In the genomic region with DNA sequence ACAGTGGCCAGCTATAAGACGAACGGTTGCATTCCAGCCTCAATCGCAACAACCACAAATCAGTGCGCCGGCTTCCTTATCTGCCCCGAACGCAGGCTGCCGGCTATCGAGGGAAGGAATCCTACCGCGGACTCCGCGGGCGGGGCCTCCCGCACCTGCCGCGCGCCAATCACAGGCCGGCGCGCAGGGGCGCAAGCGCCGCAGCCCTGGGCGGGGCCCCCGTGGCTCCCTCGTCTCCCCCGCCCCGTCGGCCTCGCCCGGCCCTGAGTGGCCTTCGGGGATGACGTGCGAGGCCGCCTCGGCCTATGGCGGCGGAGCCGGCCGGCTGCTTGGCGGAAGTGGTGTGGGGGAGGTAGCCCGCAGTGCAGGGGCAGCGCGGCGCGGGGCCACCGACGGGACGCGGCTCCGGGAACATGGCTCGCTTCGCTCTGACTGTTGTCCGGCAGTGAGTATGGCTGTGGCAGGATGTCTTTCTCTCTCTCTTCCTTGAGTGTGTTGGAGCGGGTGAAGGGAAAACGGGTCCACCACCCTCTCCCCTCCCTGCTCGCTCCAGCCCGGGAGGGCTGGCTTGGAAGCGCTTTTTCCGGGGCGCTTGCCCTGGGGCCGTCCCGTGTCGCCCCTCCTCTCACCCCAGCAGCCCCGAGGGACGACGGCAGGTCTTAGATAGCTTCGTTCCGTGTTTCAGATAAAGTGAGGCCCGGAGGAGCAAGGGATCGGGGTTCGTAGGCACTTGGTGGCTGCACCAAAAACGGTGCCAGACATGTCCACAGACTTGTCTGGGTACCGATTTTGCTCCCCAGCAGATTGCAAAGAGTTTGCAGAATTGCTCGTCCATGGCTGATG, we compare ENCODE assay signal across 8 cellular contexts. TPM values are rescaled to one million over a fixed set of nuclear protein-coding genes. Genes with fewer than 3 reads are reported as not detected.
A peak's percentile ranks its signal among the peaks of the same experiment; 100 is the strongest.
DNase-seq lines count a peak whose midpoint lies in the region; ATAC-seq and TF ChIP-seq lines count a peak whose summit lies in the region.

TIGAR (plus strand) TSS at position 355 of the 843 bp plus-strand sequence; CDS start at position 414, 59 bp downstream.

- H3K36me3 ChIP-seq in MM.1S (replicated peaks; ENCODE audit: insufficient read depth, low read length) = no peaks in the 10 kb centered on the region
- no peaks in the 10 kb centered on the region for H3K36me3 ChIP-seq in neural cell (ENCODE audit: insufficient read depth, low read length)

- H3K9ac ChIP-seq in MM.1S (ENCODE audit: low read length) = peak within 1 kb of the TSS; percentile 78
- peak within 1 kb of the TSS; percentile 84 for H3K9ac ChIP-seq in neural cell (ENCODE audit: low read length)

- DNase-seq in G401 (ENCODE audit: low spot score) (peak; percentile 95), HCEC 1CT (peak; percentile 95), MM.1S (peak; percentile 97), SIG-M5 (lab: John Stamatoyannopoulos, UW) (peak; percentile 50), activated gamma-delta T cell (lab: John Stamatoyannopoulos, UW) (peak; percentile 93), fibroblast of villous mesenchyme (ENCODE audit: low read depth) (peak; percentile 94)
- DNase-seq in stimulated activated naive CD8-positive, alpha-beta T cell treated with anti-CD3 and anti-CD28 coated beads, Interleukin-15, amount 100 ng/mL, for 72 hours = peak; percentile 93 to 94

- TF ChIP-seq EP300 in neural cell (conservative IDR thresholded peaks at IDR 0.05; ENCODE audit: poor library complexity, severe bottlenecking) = peak; percentile 72

- no peaks in the 10 kb centered on the region for H4K20me1 ChIP-seq in MM.1S (ENCODE audit: insufficient read depth, low read length)
- no peaks in the 10 kb centered on the region for H4K20me1 ChIP-seq in neural cell (ENCODE audit: insufficient read depth)

- TF ChIP-seq CTCF in MM.1S (IDR thresholded peaks at IDR 0.05; ENCODE audit: low read length) (no peak), fibroblast of villous mesenchyme (IDR thresholded peaks at IDR 0.05; ENCODE audit: insufficient read depth, low read depth, low read length) (no peak), neural cell (IDR thresholded peaks at IDR 0.05; ENCODE audit: poor library complexity, severe bottlenecking) (no peak)

- H3K9me2 ChIP-seq in MM.1S (replicated peaks; ENCODE audit: insufficient read depth, low read length) = no peaks in the 10 kb centered on the region
- H3K9me2 ChIP-seq in neural cell (ENCODE audit: insufficient read depth, low read length) = no peaks in the 10 kb centered on the region

- peaks cover 4% of the 10 kb centered on the region; the same call in 1 of the 2 replicates for H3K4me1 ChIP-seq in MM.1S (ENCODE audit: low read length)

- H3F3A ChIP-seq in MM.1S (ENCODE audit: insufficient read depth, low read length) (no peaks in the 10 kb centered on the region; the same call in 1 of the 2 replicates), neural cell (ENCODE audit: insufficient read depth, low read length, poor library complexity, severe bottlenecking) (no peaks in the 10 kb centered on the region)

- no peaks in the 10 kb centered on the region for H3K27me3 Mint-ChIP-seq in stimulated activated naive CD8-positive, alpha-beta T cell treated with anti-CD3 and anti-CD28 coated beads, Interleukin-15, amount 100 ng/mL, for 72 hours

- H3K9me3 ChIP-seq in MM.1S (replicated peaks; ENCODE audit: insufficient read depth, low read length) = no peaks in the 10 kb centered on the region
- H3K9me3 ChIP-seq in neural cell (ENCODE audit: low read length) = no peaks in the 10 kb centered on the region

- H3K4me3 ChIP-seq in MM.1S (ENCODE audit: low read length) (peak within 1 kb of the TSS; percentile 88), fibroblast of villous mesenchyme (ENCODE audit: low read depth, low read length) (peak within 1 kb of the TSS; percentile 97), neural cell (ENCODE audit: low read length) (peak within 1 kb of the TSS; percentile 100)

- peak; percentile 98 for ATAC-seq in stimulated activated naive CD8-positive, alpha-beta T cell treated with anti-CD3 and anti-CD28 coated beads, Interleukin-15, amount 100 ng/mL, for 72 hours

- in situ Hi-C loops in G401 (cut with HindIII; ENCODE audit: low sequenced_read_pairs) = no loop called here

- H3K27ac ChIP-seq in MM.1S (ENCODE audit: low read length) = peak within 1 kb of the TSS; percentile 45; the same call in 1 of the 2 replicates
- H3K27ac ChIP-seq in neural cell (ENCODE audit: low read length) = peak within 1 kb of the TSS; percentile 77

- H3K27ac Mint-ChIP-seq in stimulated activated naive CD8-positive, alpha-beta T cell treated with anti-CD3 and anti-CD28 coated beads, Interleukin-15, amount 100 ng/mL, for 72 hours = peak within 1 kb of the TSS; percentile 91 to 98

- peak; percentile 13 for TF ChIP-seq RAD21 in neural cell (conservative IDR thresholded peaks at IDR 0.05)

- H3K9me3 Mint-ChIP-seq in stimulated activated naive CD8-positive, alpha-beta T cell treated with anti-CD3 and anti-CD28 coated beads, Interleukin-15, amount 100 ng/mL, for 72 hours = no peaks in the 10 kb centered on the region

- peaks cover 3% of the 10 kb centered on the region; the same call in 1 of the 2 replicates for H3K79me2 ChIP-seq in MM.1S (ENCODE audit: low read length)
- peaks cover 10% of the 10 kb centered on the region for H3K79me2 ChIP-seq in neural cell (replicated peaks; ENCODE audit: insufficient read depth, low read length)

- peak within 1 kb of the TSS; percentile 94 for H3K4me2 ChIP-seq in MM.1S (ENCODE audit: low read depth, low read length)
- peak within 1 kb of the TSS; percentile 84 for H3K4me2 ChIP-seq in neural cell (ENCODE audit: low read length)

- H2AFZ ChIP-seq in MM.1S (ENCODE audit: low read length) = peak within 1 kb of the TSS; percentile 96
- peak within 1 kb of the TSS; percentile 88 for H2AFZ ChIP-seq in neural cell (ENCODE audit: low read depth, low read length)

- peaks cover 38% of the 10 kb centered on the region for H3K4me1 Mint-ChIP-seq in stimulated activated naive CD8-positive, alpha-beta T cell treated with anti-CD3 and anti-CD28 coated beads, Interleukin-15, amount 100 ng/mL, for 72 hours

- H3K4me3 Mint-ChIP-seq in stimulated activated naive CD8-positive, alpha-beta T cell treated with anti-CD3 and anti-CD28 coated beads, Interleukin-15, amount 100 ng/mL, for 72 hours = peak within 1 kb of the TSS; percentile 92 to 94

- H3K27me3 ChIP-seq in MM.1S (replicated peaks; ENCODE audit: insufficient read depth, low read length) (no peaks in the 10 kb centered on the region), neural cell (ENCODE audit: insufficient read depth, low read depth, low read length) (no peaks in the 10 kb centered on the region)

TF ChIP-seq in neural cell, 6 proteins besides CTCF, POLR2A, EP300 and RAD21:
- peak; percentile 34 for TF ChIP-seq SMC3 (conservative IDR thresholded peaks at IDR 0.05; ENCODE audit: poor library complexity)
- TF ChIP-seq POLR2AphosphoS5 (IDR thresholded peaks at IDR 0.05) = peak; percentile 78
- peak; percentile 40 for TF ChIP-seq REST (IDR thresholded peaks at IDR 0.05; ENCODE audit: borderline replicate concordance)
- TF ChIP-seq MXI1 (conservative IDR thresholded peaks at IDR 0.05; ENCODE audit: poor library complexity, severe bottlenecking) = peak; percentile 79
- no peak for TF ChIP-seq EZH2 (IDR thresholded peaks at IDR 0.05; ENCODE audit: borderline replicate concordance, insufficient read depth, low read length, poor library complexity, severe bottlenecking)

RNA-seq across cellular contexts. Expression of gene TIGAR, which starts in this region (rescaled TPM):
- total RNA-seq in G401 (2014; rRNA removed; shearing (Covaris generic)) = 19.7 and 25.5 TPM in 2 replicates
- total RNA-seq in fibroblast of villous mesenchyme = 10.3 and 20.7 TPM in 2 replicates
- polyA plus RNA-seq in neural cell = 9.0 and 10.0 TPM in 2 replicates
- polyA minus RNA-seq in neural cell = 8.3 and 9.5 TPM in 2 replicates

Comparison
In these comparisons a context has a peak if more than half of its experiments do, and no peak if none do; other contexts are left out.
1. Peak in every context shown above with its lines: DNase-seq, ATAC-seq, H3K4me3 ChIP-seq and H3K27ac ChIP-seq.